Comparison of ENCODE assay signal across 1 cellular context in the genomic region with DNA sequence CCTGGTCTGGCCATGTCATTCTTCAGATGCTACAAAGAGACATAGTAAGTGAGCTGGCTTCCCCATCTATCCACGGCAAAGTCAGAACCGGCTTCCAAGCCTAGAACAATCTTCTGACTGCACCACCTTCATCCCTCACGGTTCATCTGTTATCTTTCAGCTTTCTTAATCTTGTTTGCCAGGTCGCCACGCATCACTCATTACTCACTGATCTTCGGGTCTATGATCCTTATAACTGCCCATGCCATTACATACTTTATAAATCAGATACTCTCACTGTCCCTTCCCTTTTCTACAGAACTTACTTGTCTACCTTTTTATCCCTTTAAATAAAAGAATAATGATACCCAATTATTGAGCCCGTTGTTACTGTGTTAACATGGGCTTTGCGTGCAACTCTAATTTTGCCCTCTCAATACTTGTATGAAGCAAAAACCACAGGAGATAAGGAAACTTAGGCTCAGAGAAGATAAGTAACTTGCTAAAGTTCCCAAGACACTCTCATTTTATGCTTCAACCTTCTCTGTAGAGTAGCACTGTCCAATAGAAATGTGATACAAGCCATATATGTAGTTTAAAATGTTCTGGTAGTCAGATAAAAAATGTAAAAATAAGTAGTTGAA.
TF ChIP-seq lines count a peak whose summit lies in the region.

No MANE protein-coding gene starts in this region.

TF ChIP-seq in K562, 482 proteins besides CTCF, POLR2A, EP300 and RAD21 (continued from another document):
- TF ChIP-seq ETV6 (IDR thresholded peaks at IDR 0.05; ENCODE audit: borderline replicate concordance in 1 of 2, low read depth in 2 of 2, low read length in 1 of 2) (no peak), ETV6 (CRISPR knock-in tag; IDR thresholded peaks at IDR 0.05; ENCODE audit: borderline replicate concordance) (no peak), ZBTB8A (IDR thresholded peaks at IDR 0.05; ENCODE audit: partially characterized antibody) (no peak), JUND (IDR thresholded peaks at IDR 0.05; ENCODE audit: borderline replicate concordance, low read depth, low read length) (peak; percentile 49; the same call in 1 of the 2 replicates), JUND (tag; IDR thresholded peaks at IDR 0.05; ENCODE audit: borderline replicate concordance, low read depth, low read length) (no peak), CTBP1 (IDR thresholded peaks at IDR 0.05; ENCODE audit: borderline replicate concordance) (peak; percentile 91), SMARCC2 (IDR thresholded peaks at IDR 0.05; ENCODE audit: low read depth) (peak; percentile 71; the same call in 1 of the 2 replicates), ZNF561 (CRISPR knock-in tag; conservative IDR thresholded peaks at IDR 0.05) (no peak), ZNF785 (CRISPR knock-in tag; IDR thresholded peaks at IDR 0.05) (no peak), SMARCB1 (IDR thresholded peaks at IDR 0.05; ENCODE audit: insufficient read length, low read depth) (no peak), NEUROD1 (IDR thresholded peaks at IDR 0.05; ENCODE audit: borderline replicate concordance, low read depth, low read length, partially characterized antibody) (peak; percentile 28), DIDO1 (tag; IDR thresholded peaks at IDR 0.05; ENCODE audit: low read depth) (0 out of 2 replicates have a peak, but pooled peaks have one; percentile 2), MYC (IDR thresholded peaks at IDR 0.05; ENCODE audit: low read depth, low read length) (no peak), MYC (CRISPR knock-in tag; IDR thresholded peaks at IDR 0.05; ENCODE audit: borderline replicate concordance, low read depth) (no peak), HMBOX1 (IDR thresholded peaks at IDR 0.05) (peak; percentile 67; the same call in 1 of the 2 replicates), CSDE1 (IDR thresholded peaks at IDR 0.05) (no peak), ZNF239 (CRISPR knock-in tag; IDR thresholded peaks at IDR 0.05) (no peak), XRCC4 (IDR thresholded peaks at IDR 0.05; ENCODE audit: extremely low read depth, insufficient read depth, insufficient read length) (no peak), ZNF253 (CRISPR knock-in tag; conservative IDR thresholded peaks at IDR 0.05) (no peak), ZNF311 (CRISPR knock-in tag; IDR thresholded peaks at IDR 0.05) (no peak), KLF16 (IDR thresholded peaks at IDR 0.05) (0 out of 2 replicates have a peak, but pooled peaks have one; percentile 20)
- TF ChIP-seq, protein P1, sequence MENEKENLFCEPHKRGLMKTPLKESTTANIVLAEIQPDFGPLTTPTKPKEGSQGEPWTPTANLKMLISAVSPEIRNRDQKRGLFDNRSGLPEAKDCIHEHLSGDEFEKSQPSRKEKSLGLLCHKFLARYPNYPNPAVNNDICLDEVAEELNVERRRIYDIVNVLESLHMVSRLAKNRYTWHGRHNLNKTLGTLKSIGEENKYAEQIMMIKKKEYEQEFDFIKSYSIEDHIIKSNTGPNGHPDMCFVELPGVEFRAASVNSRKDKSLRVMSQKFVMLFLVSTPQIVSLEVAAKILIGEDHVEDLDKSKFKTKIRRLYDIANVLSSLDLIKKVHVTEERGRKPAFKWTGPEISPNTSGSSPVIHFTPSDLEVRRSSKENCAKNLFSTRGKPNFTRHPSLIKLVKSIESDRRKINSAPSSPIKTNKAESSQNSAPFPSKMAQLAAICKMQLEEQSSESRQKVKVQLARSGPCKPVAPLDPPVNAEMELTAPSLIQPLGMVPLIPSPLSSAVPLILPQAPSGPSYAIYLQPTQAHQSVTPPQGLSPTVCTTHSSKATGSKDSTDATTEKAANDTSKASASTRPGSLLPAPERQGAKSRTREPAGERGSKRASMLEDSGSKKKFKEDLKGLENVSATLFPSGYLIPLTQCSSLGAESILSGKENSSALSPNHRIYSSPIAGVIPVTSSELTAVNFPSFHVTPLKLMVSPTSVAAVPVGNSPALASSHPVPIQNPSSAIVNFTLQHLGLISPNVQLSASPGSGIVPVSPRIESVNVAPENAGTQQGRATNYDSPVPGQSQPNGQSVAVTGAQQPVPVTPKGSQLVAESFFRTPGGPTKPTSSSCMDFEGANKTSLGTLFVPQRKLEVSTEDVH (IDR thresholded peaks at IDR 0.05; ENCODE audit: low read depth, partially characterized antibody) = no peak
